In the genomic region with DNA sequence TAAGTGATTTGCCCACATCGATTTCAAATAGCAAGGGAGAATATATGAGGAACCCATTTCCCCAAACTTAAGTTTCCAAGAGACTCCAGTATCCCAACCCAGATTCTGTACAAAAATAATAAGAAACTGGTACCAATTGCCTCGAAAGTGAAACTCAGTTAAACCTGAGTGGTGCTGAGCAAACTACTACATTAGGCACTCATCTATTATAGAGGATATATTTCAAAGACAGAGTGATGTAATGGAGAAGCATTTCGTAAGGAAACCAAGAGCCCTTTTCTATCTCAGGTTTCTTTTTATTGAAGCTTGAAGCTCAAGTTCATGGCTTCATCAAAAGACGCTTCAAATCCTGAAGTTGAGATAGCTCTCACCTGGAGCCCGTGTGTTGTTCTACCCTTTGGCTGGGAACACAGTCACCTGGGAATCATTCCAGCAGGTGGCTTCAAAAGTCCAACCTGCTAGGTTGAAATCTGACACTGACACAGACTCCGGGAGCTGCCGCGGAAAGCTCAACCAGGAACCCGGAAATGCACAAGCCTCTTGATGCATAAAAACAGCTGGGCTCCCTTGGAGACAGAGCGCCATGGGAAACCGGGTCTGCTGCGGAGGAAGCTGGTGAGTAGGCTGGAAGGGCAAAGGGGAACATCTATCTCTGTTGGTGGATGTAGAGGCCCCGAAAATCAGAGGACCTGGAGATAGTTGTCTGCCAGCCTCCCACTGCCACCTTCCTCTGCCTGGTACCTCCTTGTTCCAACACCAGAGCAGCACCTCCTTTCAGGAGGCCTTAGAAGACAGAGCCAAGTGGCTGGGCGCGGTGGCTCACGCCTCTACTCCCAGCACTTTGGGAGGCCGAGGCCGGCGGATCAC, we compare ENCODE assay signal across 1 cellular context.
TF ChIP-seq lines count a peak whose summit lies in the region.

A gene with protein sequence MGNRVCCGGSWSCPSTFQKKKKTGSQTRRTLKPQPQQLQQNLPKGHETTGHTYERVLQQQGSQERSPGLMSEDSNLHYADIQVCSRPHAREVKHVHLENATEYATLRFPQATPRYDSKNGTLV (plus strand): TSS at position 524 of the 867 bp plus-strand sequence. CDS start 60 bp downstream, at position 584.

TF ChIP-seq in HepG2, 621 proteins besides CTCF, POLR2A, EP300 and RAD21 (continued from another document and continues in another):
- TF ChIP-seq GABPA (IDR thresholded peaks at IDR 0.05; ENCODE audit: low read depth, low read length), result no peak
- peak; percentile 71 for TF ChIP-seq GABPA (CRISPR knock-in tag; IDR thresholded peaks at IDR 0.05; ENCODE audit: low read depth)
- TF ChIP-seq HES4 (CRISPR knock-in tag; IDR thresholded peaks at IDR 0.05; ENCODE audit: borderline replicate concordance), result no peak
- TF ChIP-seq PHF5A (CRISPR knock-in tag; IDR thresholded peaks at IDR 0.05; ENCODE audit: low read depth, unreplicated experiment), result no peak
- TF ChIP-seq ZSCAN29 (CRISPR knock-in tag; conservative IDR thresholded peaks at IDR 0.05), result 0 out of 2 replicates have a peak, but pooled peaks have one; percentile 43
- TF ChIP-seq ZNF501 (CRISPR knock-in tag; IDR thresholded peaks at IDR 0.05), result 0 out of 2 replicates have a peak, but pooled peaks have one; percentile 22
- TF ChIP-seq CBX1 (IDR thresholded peaks at IDR 0.05; ENCODE audit: low read depth), result no peak
- peak; percentile 97 for TF ChIP-seq ELF1 (CRISPR knock-in tag; IDR thresholded peaks at IDR 0.05)
- no peak for TF ChIP-seq ZNF510 (CRISPR knock-in tag; IDR thresholded peaks at IDR 0.05; ENCODE audit: low read depth)
- TF ChIP-seq, protein P1, sequence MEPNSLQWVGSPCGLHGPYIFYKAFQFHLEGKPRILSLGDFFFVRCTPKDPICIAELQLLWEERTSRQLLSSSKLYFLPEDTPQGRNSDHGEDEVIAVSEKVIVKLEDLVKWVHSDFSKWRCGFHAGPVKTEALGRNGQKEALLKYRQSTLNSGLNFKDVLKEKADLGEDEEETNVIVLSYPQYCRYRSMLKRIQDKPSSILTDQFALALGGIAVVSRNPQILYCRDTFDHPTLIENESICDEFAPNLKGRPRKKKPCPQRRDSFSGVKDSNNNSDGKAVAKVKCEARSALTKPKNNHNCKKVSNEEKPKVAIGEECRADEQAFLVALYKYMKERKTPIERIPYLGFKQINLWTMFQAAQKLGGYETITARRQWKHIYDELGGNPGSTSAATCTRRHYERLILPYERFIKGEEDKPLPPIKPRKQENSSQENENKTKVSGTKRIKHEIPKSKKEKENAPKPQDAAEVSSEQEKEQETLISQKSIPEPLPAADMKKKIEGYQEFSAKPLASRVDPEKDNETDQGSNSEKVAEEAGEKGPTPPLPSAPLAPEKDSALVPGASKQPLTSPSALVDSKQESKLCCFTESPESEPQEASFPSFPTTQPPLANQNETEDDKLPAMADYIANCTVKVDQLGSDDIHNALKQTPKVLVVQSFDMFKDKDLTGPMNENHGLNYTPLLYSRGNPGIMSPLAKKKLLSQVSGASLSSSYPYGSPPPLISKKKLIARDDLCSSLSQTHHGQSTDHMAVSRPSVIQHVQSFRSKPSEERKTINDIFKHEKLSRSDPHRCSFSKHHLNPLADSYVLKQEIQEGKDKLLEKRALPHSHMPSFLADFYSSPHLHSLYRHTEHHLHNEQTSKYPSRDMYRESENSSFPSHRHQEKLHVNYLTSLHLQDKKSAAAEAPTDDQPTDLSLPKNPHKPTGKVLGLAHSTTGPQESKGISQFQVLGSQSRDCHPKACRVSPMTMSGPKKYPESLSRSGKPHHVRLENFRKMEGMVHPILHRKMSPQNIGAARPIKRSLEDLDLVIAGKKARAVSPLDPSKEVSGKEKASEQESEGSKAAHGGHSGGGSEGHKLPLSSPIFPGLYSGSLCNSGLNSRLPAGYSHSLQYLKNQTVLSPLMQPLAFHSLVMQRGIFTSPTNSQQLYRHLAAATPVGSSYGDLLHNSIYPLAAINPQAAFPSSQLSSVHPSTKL (CRISPR knock-in tag; IDR thresholded peaks at IDR 0.05), result peak; percentile 56; the same call in 1 of the 2 replicates
- TF ChIP-seq ZNF274 (CRISPR knock-in tag; IDR thresholded peaks at IDR 0.05), result peak; percentile 51; the same call in 1 of the 2 replicates
- TF ChIP-seq, protein P2, sequence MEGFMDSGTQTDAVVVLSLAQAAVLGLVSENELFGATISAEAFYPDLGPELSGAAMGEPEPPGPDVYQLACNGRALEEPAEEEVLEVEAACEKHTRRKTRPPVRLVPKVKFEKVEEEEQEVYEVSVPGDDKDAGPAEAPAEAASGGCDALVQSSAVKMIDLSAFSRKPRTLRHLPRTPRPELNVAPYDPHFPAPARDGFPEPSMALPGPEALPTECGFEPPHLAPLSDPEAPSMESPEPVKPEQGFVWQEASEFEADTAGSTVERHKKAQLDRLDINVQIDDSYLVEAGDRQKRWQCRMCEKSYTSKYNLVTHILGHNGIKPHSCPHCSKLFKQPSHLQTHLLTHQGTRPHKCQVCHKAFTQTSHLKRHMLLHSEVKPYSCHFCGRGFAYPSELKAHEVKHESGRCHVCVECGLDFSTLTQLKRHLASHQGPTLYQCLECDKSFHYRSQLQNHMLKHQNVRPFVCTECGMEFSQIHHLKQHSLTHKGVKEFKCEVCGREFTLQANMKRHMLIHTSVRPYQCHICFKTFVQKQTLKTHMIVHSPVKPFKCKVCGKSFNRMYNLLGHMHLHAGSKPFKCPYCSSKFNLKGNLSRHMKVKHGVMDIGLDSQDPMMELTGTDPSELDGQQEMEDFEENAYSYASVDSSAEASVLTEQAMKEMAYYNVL (CRISPR knock-in tag; IDR thresholded peaks at IDR 0.05; ENCODE audit: borderline replicate concordance), result 0 out of 2 replicates have a peak, but pooled peaks have one; percentile 36
- TF ChIP-seq, protein P3, sequence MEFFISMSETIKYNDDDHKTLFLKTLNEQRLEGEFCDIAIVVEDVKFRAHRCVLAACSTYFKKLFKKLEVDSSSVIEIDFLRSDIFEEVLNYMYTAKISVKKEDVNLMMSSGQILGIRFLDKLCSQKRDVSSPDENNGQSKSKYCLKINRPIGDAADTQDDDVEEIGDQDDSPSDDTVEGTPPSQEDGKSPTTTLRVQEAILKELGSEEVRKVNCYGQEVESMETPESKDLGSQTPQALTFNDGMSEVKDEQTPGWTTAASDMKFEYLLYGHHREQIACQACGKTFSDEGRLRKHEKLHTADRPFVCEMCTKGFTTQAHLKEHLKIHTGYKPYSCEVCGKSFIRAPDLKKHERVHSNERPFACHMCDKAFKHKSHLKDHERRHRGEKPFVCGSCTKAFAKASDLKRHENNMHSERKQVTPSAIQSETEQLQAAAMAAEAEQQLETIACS (CRISPR knock-in tag; IDR thresholded peaks at IDR 0.05), result no peak
- no peak for TF ChIP-seq ZNF775 (CRISPR knock-in tag; IDR thresholded peaks at IDR 0.05; ENCODE audit: borderline replicate concordance)
- no peak for TF ChIP-seq ARID2 (CRISPR knock-in tag; IDR thresholded peaks at IDR 0.05; ENCODE audit: borderline replicate concordance)
- TF ChIP-seq ZNF431 (CRISPR knock-in tag; IDR thresholded peaks at IDR 0.05; ENCODE audit: borderline replicate concordance, low read depth), result 0 out of 2 replicates have a peak, but pooled peaks have one; percentile 50
- no peak for TF ChIP-seq ZNF589 (CRISPR knock-in tag; conservative IDR thresholded peaks at IDR 0.05)
- TF ChIP-seq, protein P4, sequence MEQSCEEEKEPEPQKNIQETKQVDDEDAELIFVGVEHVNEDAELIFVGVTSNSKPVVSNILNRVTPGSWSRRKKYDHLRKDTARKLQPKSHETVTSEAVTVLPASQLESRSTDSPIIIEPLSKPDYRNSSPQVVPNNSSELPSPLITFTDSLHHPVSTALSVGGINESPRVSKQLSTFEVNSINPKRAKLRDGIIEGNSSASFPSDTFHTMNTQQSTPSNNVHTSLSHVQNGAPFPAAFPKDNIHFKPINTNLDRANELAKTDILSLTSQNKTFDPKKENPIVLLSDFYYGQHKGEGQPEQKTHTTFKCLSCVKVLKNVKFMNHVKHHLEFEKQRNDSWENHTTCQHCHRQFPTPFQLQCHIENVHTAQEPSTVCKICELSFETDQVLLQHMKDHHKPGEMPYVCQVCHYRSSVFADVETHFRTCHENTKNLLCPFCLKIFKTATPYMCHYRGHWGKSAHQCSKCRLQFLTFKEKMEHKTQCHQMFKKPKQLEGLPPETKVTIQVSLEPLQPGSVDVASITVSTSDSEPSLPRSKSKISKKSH (CRISPR knock-in tag; IDR thresholded peaks at IDR 0.05; ENCODE audit: borderline replicate concordance), result peak; percentile 61; the same call in 1 of the 2 replicates
- TF ChIP-seq, protein P5, sequence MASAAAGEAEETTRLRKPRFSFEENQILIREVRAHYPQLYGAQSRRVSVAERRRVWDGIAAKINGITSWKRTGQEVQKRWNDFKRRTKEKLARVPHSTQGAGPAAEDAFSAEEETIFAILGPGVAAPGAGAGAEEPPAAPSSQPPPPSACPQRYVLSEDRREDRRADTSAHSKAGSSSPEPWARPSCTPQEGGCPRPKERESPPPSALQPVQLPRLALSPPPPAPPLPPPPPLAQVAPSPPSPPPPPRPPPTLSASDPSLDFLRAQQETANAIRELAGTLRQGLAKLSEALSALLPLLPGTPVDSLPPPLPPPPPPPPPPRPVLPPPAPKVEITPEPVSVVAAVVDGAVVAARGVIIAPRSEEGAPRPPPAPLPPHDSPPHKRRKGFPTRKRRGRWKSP (CRISPR knock-in tag; IDR thresholded peaks at IDR 0.05), result 0 out of 2 replicates have a peak, but pooled peaks have one; percentile 32
- TF ChIP-seq MYC (CRISPR knock-in tag; IDR thresholded peaks at IDR 0.05; ENCODE audit: borderline replicate concordance), result 0 out of 2 replicates have a peak, but pooled peaks have one; percentile 21
- TF ChIP-seq, protein P6, sequence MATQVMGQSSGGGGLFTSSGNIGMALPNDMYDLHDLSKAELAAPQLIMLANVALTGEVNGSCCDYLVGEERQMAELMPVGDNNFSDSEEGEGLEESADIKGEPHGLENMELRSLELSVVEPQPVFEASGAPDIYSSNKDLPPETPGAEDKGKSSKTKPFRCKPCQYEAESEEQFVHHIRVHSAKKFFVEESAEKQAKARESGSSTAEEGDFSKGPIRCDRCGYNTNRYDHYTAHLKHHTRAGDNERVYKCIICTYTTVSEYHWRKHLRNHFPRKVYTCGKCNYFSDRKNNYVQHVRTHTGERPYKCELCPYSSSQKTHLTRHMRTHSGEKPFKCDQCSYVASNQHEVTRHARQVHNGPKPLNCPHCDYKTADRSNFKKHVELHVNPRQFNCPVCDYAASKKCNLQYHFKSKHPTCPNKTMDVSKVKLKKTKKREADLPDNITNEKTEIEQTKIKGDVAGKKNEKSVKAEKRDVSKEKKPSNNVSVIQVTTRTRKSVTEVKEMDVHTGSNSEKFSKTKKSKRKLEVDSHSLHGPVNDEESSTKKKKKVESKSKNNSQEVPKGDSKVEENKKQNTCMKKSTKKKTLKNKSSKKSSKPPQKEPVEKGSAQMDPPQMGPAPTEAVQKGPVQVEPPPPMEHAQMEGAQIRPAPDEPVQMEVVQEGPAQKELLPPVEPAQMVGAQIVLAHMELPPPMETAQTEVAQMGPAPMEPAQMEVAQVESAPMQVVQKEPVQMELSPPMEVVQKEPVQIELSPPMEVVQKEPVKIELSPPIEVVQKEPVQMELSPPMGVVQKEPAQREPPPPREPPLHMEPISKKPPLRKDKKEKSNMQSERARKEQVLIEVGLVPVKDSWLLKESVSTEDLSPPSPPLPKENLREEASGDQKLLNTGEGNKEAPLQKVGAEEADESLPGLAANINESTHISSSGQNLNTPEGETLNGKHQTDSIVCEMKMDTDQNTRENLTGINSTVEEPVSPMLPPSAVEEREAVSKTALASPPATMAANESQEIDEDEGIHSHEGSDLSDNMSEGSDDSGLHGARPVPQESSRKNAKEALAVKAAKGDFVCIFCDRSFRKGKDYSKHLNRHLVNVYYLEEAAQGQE (IDR thresholded peaks at IDR 0.05; ENCODE audit: borderline replicate concordance in 1 of 2, low read depth in 1 of 2, low read length in 2 of 2), result no peak
- TF ChIP-seq, protein P7, sequence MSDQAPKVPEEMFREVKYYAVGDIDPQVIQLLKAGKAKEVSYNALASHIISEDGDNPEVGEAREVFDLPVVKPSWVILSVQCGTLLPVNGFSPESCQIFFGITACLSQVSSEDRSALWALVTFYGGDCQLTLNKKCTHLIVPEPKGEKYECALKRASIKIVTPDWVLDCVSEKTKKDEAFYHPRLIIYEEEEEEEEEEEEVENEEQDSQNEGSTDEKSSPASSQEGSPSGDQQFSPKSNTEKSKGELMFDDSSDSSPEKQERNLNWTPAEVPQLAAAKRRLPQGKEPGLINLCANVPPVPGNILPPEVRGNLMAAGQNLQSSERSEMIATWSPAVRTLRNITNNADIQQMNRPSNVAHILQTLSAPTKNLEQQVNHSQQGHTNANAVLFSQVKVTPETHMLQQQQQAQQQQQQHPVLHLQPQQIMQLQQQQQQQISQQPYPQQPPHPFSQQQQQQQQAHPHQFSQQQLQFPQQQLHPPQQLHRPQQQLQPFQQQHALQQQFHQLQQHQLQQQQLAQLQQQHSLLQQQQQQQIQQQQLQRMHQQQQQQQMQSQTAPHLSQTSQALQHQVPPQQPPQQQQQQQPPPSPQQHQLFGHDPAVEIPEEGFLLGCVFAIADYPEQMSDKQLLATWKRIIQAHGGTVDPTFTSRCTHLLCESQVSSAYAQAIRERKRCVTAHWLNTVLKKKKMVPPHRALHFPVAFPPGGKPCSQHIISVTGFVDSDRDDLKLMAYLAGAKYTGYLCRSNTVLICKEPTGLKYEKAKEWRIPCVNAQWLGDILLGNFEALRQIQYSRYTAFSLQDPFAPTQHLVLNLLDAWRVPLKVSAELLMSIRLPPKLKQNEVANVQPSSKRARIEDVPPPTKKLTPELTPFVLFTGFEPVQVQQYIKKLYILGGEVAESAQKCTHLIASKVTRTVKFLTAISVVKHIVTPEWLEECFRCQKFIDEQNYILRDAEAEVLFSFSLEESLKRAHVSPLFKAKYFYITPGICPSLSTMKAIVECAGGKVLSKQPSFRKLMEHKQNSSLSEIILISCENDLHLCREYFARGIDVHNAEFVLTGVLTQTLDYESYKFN (CRISPR knock-in tag; conservative IDR thresholded peaks at IDR 0.05), result peak; percentile 64
- TF ChIP-seq, protein P8, sequence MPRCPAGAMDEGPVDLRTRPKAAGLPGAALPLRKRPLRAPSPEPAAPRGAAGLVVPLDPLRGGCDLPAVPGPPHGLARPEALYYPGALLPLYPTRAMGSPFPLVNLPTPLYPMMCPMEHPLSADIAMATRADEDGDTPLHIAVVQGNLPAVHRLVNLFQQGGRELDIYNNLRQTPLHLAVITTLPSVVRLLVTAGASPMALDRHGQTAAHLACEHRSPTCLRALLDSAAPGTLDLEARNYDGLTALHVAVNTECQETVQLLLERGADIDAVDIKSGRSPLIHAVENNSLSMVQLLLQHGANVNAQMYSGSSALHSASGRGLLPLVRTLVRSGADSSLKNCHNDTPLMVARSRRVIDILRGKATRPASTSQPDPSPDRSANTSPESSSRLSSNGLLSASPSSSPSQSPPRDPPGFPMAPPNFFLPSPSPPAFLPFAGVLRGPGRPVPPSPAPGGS (CRISPR knock-in tag; IDR thresholded peaks at IDR 0.05), result 0 out of 2 replicates have a peak, but pooled peaks have one; percentile 41
- TF ChIP-seq ZFP90 (CRISPR knock-in tag; IDR thresholded peaks at IDR 0.05; ENCODE audit: borderline replicate concordance), result no peak
- TF ChIP-seq ZMYM4 (CRISPR knock-in tag; IDR thresholded peaks at IDR 0.05), result peak; percentile 74; the same call in 1 of the 2 replicates
- no peak for TF ChIP-seq SOX13 (IDR thresholded peaks at IDR 0.05)
- peak in 1 of 2 experiments; percentile 38; a peak in 1 of 4 replicates for TF ChIP-seq SOX13 (CRISPR knock-in tag; conservative IDR thresholded peaks at IDR 0.05 in 1 of 2, IDR thresholded peaks at IDR 0.05 in 1 of 2)
- peak; percentile 59; the same call in 1 of the 2 replicates for TF ChIP-seq TAF1 (CRISPR knock-in tag; IDR thresholded peaks at IDR 0.05)
- TF ChIP-seq, protein P9, sequence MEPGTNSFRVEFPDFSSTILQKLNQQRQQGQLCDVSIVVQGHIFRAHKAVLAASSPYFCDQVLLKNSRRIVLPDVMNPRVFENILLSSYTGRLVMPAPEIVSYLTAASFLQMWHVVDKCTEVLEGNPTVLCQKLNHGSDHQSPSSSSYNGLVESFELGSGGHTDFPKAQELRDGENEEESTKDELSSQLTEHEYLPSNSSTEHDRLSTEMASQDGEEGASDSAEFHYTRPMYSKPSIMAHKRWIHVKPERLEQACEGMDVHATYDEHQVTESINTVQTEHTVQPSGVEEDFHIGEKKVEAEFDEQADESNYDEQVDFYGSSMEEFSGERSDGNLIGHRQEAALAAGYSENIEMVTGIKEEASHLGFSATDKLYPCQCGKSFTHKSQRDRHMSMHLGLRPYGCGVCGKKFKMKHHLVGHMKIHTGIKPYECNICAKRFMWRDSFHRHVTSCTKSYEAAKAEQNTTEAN (CRISPR knock-in tag; conservative IDR thresholded peaks at IDR 0.05), result peak; percentile 80
